8 cellular contexts compared by ENCODE assay signal in genomic region chr20:50112512-50113419, GRCh38. TPM values are rescaled to one million over a fixed set of nuclear protein-coding genes. Genes with fewer than 3 reads are reported as not detected.
DNase-seq lines count a peak whose midpoint lies in the region; ATAC-seq and TF ChIP-seq lines count a peak whose summit lies in the region.

UBE2V1 (minus strand) TSS chr20:50113150; CDS start chr20:50113128, 22 bp downstream.

- DNase-seq in COLO829 (ENCODE audit: low spot score) (peak; percentile 94), RWPE1 (ENCODE audit: low spot score) (peak; percentile 99), fibroblast of gingiva (ENCODE audit: low read depth) (peak; percentile 91)
- peak; percentile 79 to 83 for DNase-seq in activated T-helper 1 cell treated with anti-CD3 and anti-CD28 coated beads, Interleukin-2, amount 50 U/mL, for 16 hours (ENCODE audit: low read depth in 1 of 2, low spot score in 1 of 2)
- peak; percentile 78 to 90 (median 88) for DNase-seq in naive thymus-derived CD4-positive, alpha-beta T cell

- no peaks in the 10 kb centered on the region for H3K27me3 Mint-ChIP-seq in naive thymus-derived CD4-positive, alpha-beta T cell
- no peaks in the 10 kb centered on the region for H3K27me3 Mint-ChIP-seq in stimulated activated memory B cell treated with anti-CD40 and anti-IgM and Interleukin-4, amounts not matched to agents 10 μg/mL and 1 μg/mL and 100 μg/mL, for 72 hours

- H3K4me1 ChIP-seq in naive thymus-derived CD4-positive, alpha-beta T cell (ENCODE audit: control insufficient read depth in 2 of 2, insufficient read depth in 2 of 2, low read length in 2 of 2): peaks cover 62 to 67% of the 10 kb centered on the region in 2 donors

- no peaks in the 10 kb centered on the region for H3K9me3 Mint-ChIP-seq in naive thymus-derived CD4-positive, alpha-beta T cell
- no peaks in the 10 kb centered on the region for H3K9me3 Mint-ChIP-seq in stimulated activated memory B cell treated with anti-CD40 and anti-IgM and Interleukin-4, amounts not matched to agents 10 μg/mL and 1 μg/mL and 100 μg/mL, for 72 hours

- H3K9me3 ChIP-seq in naive thymus-derived CD4-positive, alpha-beta T cell (ENCODE audit: control insufficient read depth in 2 of 3, low read length in 3 of 3): no peaks in the 10 kb centered on the region

- peak; percentile 55 for ATAC-seq in GM21528 (IDR thresholded peaks at IDR 0.05; ENCODE audit: low FRiP score, unreplicated experiment)
- peak; percentile 85 for ATAC-seq in naive thymus-derived CD4-positive, alpha-beta T cell
- peak; percentile 89 for ATAC-seq in stimulated activated memory B cell treated with anti-CD40 and anti-IgM and Interleukin-4, amounts not matched to agents 10 μg/mL and 1 μg/mL and 100 μg/mL, for 72 hours

- peaks cover 0 to 13% (median 0%) of the 10 kb centered on the region in 3 experiments for H3K36me3 ChIP-seq in naive thymus-derived CD4-positive, alpha-beta T cell (ENCODE audit: control insufficient read depth in 2 of 3, insufficient read depth in 3 of 3, low read length in 3 of 3)

- CTCF ChIA-PET in RWPE1 (lab: Yijun Ruan, JAX): interaction anchor here (0.7 to 1.8 kb wide), 10 partner anchors 8 to 394 kb away, joined by 3 to 7 read pairs (median 5); no protein-coding TSS in a partner anchor
- CTCF ChIA-PET in naive thymus-derived CD4-positive, alpha-beta T cell (lab: Charles Lee): interaction anchor here (1.0 to 1.5 kb wide), 5 partner anchors 8 to 57 kb away, joined by 3 to 5 read pairs (median 3); no protein-coding TSS in a partner anchor

- H3K27ac ChIP-seq in RWPE1: peak within 1 kb of the TSS; percentile 89
- H3K27ac ChIP-seq in naive thymus-derived CD4-positive, alpha-beta T cell (ENCODE audit: low read depth, low read length): peak within 1 kb of the TSS; percentile 96

- no peaks in the 10 kb centered on the region for H3K27me3 ChIP-seq in naive thymus-derived CD4-positive, alpha-beta T cell (ENCODE audit: control insufficient read depth in 2 of 2, insufficient read depth in 2 of 2, low read length in 2 of 2)

- peak within 1 kb of the TSS; percentile 91 to 99 (median 96) for H3K4me3 Mint-ChIP-seq in naive thymus-derived CD4-positive, alpha-beta T cell
- peak within 1 kb of the TSS; percentile 100 for H3K4me3 Mint-ChIP-seq in stimulated activated memory B cell treated with anti-CD40 and anti-IgM and Interleukin-4, amounts not matched to agents 10 μg/mL and 1 μg/mL and 100 μg/mL, for 72 hours

- POLR2A ChIA-PET in RWPE1 (lab: Yijun Ruan, JAX; ENCODE audit: low non-redundant PET): interaction anchor here (0.7 to 1.1 kb wide), 4 partner anchors 9 to 1419 kb away, joined by 3 read pairs; no protein-coding TSS in a partner anchor
- POLR2A ChIA-PET in naive thymus-derived CD4-positive, alpha-beta T cell (lab: Charles Lee): interaction anchor here (0.6 to 7.8 kb wide), 14 partner anchors 9 to 399 kb away, joined by 3 to 131 read pairs (median 4); partner anchors contain the start of genes B4GALT5, CEBPB, PEDS1 and RNF114

- H3K36me3 Mint-ChIP-seq in naive thymus-derived CD4-positive, alpha-beta T cell: peaks cover 0 to 10% (median 0%) of the 10 kb centered on the region in 5 donors
- peaks cover 11% of the 10 kb centered on the region for H3K36me3 Mint-ChIP-seq in stimulated activated memory B cell treated with anti-CD40 and anti-IgM and Interleukin-4, amounts not matched to agents 10 μg/mL and 1 μg/mL and 100 μg/mL, for 72 hours

- H3K27ac Mint-ChIP-seq in naive thymus-derived CD4-positive, alpha-beta T cell: peak within 1 kb of the TSS; percentile 90 to 99 (median 97)
- H3K27ac Mint-ChIP-seq in stimulated activated memory B cell treated with anti-CD40 and anti-IgM and Interleukin-4, amounts not matched to agents 10 μg/mL and 1 μg/mL and 100 μg/mL, for 72 hours: peak within 1 kb of the TSS; percentile 95

- peak within 1 kb of the TSS; percentile 84 for H3K4me3 ChIP-seq in naive thymus-derived CD4-positive, alpha-beta T cell (ENCODE audit: low read length)

- intact Hi-C loops in naive thymus-derived CD4-positive, alpha-beta T cell (cut with micrococcal nuclease): loop anchor here (1.0 to 10.0 kb wide), 10 partner anchors 26 to 925 kb away; partner anchors contain the start of genes SNAI1 (in 2 of the 2), ADNP (in 1 of the 2), PEDS1 (in 1 of the 2) and RNF114 (in 1 of the 2)

- TF ChIP-seq CTCF in LNCAP (IDR thresholded peaks at IDR 0.05) (peak; percentile 43; the same call in 1 of the 2 replicates), RWPE1 (conservative IDR thresholded peaks at IDR 0.05; ENCODE audit: low read depth) (peak; percentile 79)

- peaks cover 63 to 85% (median 80%) of the 10 kb centered on the region in 7 donors for H3K4me1 Mint-ChIP-seq in naive thymus-derived CD4-positive, alpha-beta T cell
- H3K4me1 Mint-ChIP-seq in stimulated activated memory B cell treated with anti-CD40 and anti-IgM and Interleukin-4, amounts not matched to agents 10 μg/mL and 1 μg/mL and 100 μg/mL, for 72 hours: peaks cover 84% of the 10 kb centered on the region

RNA-seq across cellular contexts. Expression of gene UBE2V1, which starts in this region (rescaled TPM):
- total RNA-seq in naive thymus-derived CD4-positive, alpha-beta T cell: 100 to 1,000 TPM; 131 to 167 (median 140) TPM
- polyA plus RNA-seq in naive thymus-derived CD4-positive, alpha-beta T cell: 100 to 1,000 TPM; 128 to 134 TPM

Comparison
In these comparisons a context has a peak if more than half of its experiments do, and no peak if none do; other contexts are left out.
1. Peak in every context shown above with its lines: DNase-seq, ATAC-seq, H3K4me3 ChIP-seq and H3K27ac ChIP-seq.